ENCODE assay signal across 29 cellular contexts in the genomic region with DNA sequence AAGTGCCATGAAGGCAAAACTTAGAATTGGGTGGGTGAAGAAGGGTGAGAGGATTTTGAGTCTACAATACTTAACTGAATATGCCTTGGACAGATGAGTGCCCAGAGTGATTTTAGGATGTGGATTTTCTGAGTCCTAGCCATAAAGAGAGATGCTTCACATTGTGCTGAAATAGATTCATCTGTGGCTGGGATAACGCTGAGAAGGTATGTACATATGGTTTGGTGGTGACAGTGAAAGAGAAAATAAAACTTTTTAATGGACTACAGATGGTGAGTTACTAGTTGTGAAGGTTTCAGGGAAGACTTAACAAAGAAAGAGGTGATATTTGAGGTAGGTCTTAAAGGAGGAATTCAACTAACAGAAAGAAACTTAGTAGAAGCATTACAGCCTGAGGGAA.
"Had no signal": no experiment of that assay in that cellular context is flagged by ENCODE, and none has a peak within 500 bp of the region (broad histone marks: within the 10 kb centered on the region; RNA-seq: fewer than 3 reads in every experiment).

No MANE protein-coding gene starts in this region.

- H3K4me3 Mint-ChIP-seq: naive thymus-derived CD8-positive, alpha-beta T cell; nephron; neural progenitor cell; stimulated activated memory B cell treated with anti-CD40 and anti-IgM and Interleukin-4, amounts not matched to agents 10 μg/mL and 1 μg/mL and 100 μg/mL, for 72 hours; stimulated activated naive CD8-positive, alpha-beta T cell treated with anti-CD3 and anti-CD28 coated beads, Interleukin-15, amount 100 ng/mL, for 72 hours; type B pancreatic cell had no signal

- H3K4me3 ChIP-seq: neural progenitor cell, ovary, psoas muscle, right lobe of liver, sigmoid colon, suprapubic skin, testis, tibial artery, transverse colon, upper lobe of right lung, uterus had no signal

- H3K27me3 Mint-ChIP-seq: progenitor cell of endocrine pancreas; stimulated activated memory B cell treated with anti-CD40 and anti-IgM and Interleukin-4, amounts not matched to agents 10 μg/mL and 1 μg/mL and 100 μg/mL, for 72 hours; stimulated activated naive CD8-positive, alpha-beta T cell treated with anti-CD3 and anti-CD28 coated beads, Interleukin-15, amount 100 ng/mL, for 72 hours; type B pancreatic cell had no signal

- H3K9ac ChIP-seq: neural progenitor cell, parathyroid adenoma had no signal

- H2AFZ ChIP-seq: neural progenitor cell, parathyroid adenoma had no signal

- H3K36me3 Mint-ChIP-seq: neural progenitor cell; stimulated activated memory B cell treated with anti-CD40 and anti-IgM and Interleukin-4, amounts not matched to agents 10 μg/mL and 1 μg/mL and 100 μg/mL, for 72 hours; type B pancreatic cell had no signal

- H3K36me3 ChIP-seq: ovary, right lobe of liver, sigmoid colon, suprapubic skin, tibial artery, transverse colon, upper lobe of right lung, uterus had no signal

- H3K27ac ChIP-seq: neural progenitor cell, ovary, parathyroid adenoma, psoas muscle, right lobe of liver, sigmoid colon, suprapubic skin, testis, tibial artery, transverse colon, upper lobe of right lung, uterus had no signal

- H3K27me3 ChIP-seq: neural progenitor cell, ovary, right lobe of liver, sigmoid colon, suprapubic skin, testis, tibial artery, transverse colon, upper lobe of right lung, uterus had no signal

- H3K4me1 Mint-ChIP-seq: naive thymus-derived CD8-positive, alpha-beta T cell; nephron; neural progenitor cell; stimulated activated memory B cell treated with anti-CD40 and anti-IgM and Interleukin-4, amounts not matched to agents 10 μg/mL and 1 μg/mL and 100 μg/mL, for 72 hours; stimulated activated naive CD8-positive, alpha-beta T cell treated with anti-CD3 and anti-CD28 coated beads, Interleukin-15, amount 100 ng/mL, for 72 hours had no signal

- H3K4me1 ChIP-seq: neural progenitor cell, parathyroid adenoma, psoas muscle, right lobe of liver, sigmoid colon, suprapubic skin, testis, tibial artery, transverse colon, upper lobe of right lung, uterus had no signal

- ATAC-seq: naive thymus-derived CD8-positive, alpha-beta T cell; psoas muscle; right cardiac atrium; right lobe of liver; stimulated activated memory B cell treated with anti-CD40 and anti-IgM and Interleukin-4, amounts not matched to agents 10 μg/mL and 1 μg/mL and 100 μg/mL, for 72 hours; stimulated activated naive CD8-positive, alpha-beta T cell treated with anti-CD3 and anti-CD28 coated beads, Interleukin-15, amount 100 ng/mL, for 72 hours; stimulated activated naive CD8-positive, alpha-beta T cell treated with anti-CD3 and anti-CD28 coated beads, Interleukin-15, Interleukin-2, amounts not matched to agents 100 U/mL and 50 U/mL, for 24 hours; upper lobe of right lung had no signal

- H3K27ac Mint-ChIP-seq: naive thymus-derived CD8-positive, alpha-beta T cell; nephron; neural progenitor cell; progenitor cell of endocrine pancreas; stimulated activated memory B cell treated with anti-CD40 and anti-IgM and Interleukin-4, amounts not matched to agents 10 μg/mL and 1 μg/mL and 100 μg/mL, for 72 hours; stimulated activated naive CD8-positive, alpha-beta T cell treated with anti-CD3 and anti-CD28 coated beads, Interleukin-15, amount 100 ng/mL, for 72 hours; type B pancreatic cell had no signal

- H3K4me2 ChIP-seq: neural progenitor cell had no signal

- H3K79me2 ChIP-seq: parathyroid adenoma had no signal

- DNase-seq: naive thymus-derived CD8-positive, alpha-beta T cell; occipital lobe; ovary; posterior cingulate gyrus; psoas muscle; right cardiac atrium; right lobe of liver; sigmoid colon; small intestine; stimulated activated CD4-positive, alpha-beta T cell treated with anti-CD3 and anti-CD28 coated beads, Interleukin-15, amount 100 ng/mL, for 24 hours; stimulated activated CD4-positive, alpha-beta T cell treated with anti-CD3 and anti-CD28 coated beads, Interleukin-4, amount 100 ng/mL, for 1 hour; stimulated activated CD4-positive, alpha-beta T cell treated with anti-CD3 and anti-CD28 coated beads, Interleukin-4, amount 100 ng/mL, for 4 hours; stimulated activated CD8-positive, alpha-beta memory T cell treated with anti-CD3 and anti-CD28 coated beads, Interleukin-4, amount 100 ng/mL, for 48 hours; stimulated activated naive CD4-positive, alpha-beta T cell; stimulated activated naive CD8-positive, alpha-beta T cell treated with anti-CD3 and anti-CD28 coated beads, Interleukin-15, amount 100 ng/mL, for 72 hours; stimulated activated naive CD8-positive, alpha-beta T cell treated with anti-CD3 and anti-CD28 coated beads, Interleukin-15, Interleukin-2, amounts not matched to agents 100 U/mL and 50 U/mL, for 24 hours; substantia nigra; testis; tibial artery; transverse colon; upper lobe of right lung; uterus had no signal

- H3K9me3 ChIP-seq: ovary, right lobe of liver, suprapubic skin, testis, uterus had no signal
